In genomic region chr11:20592741-20593140, GRCh38 we compare ENCODE assay signal across 3 cellular contexts.
TF ChIP-seq lines count a peak whose summit lies in the region.

No MANE protein-coding gene starts in this region.

TF ChIP-seq in A549, 52 proteins besides CTCF, POLR2A, EP300 and RAD21:
- no peak for TF ChIP-seq HOXB5 (CRISPR knock-in tag; IDR thresholded peaks at IDR 0.05)
- TF ChIP-seq, protein P1, sequence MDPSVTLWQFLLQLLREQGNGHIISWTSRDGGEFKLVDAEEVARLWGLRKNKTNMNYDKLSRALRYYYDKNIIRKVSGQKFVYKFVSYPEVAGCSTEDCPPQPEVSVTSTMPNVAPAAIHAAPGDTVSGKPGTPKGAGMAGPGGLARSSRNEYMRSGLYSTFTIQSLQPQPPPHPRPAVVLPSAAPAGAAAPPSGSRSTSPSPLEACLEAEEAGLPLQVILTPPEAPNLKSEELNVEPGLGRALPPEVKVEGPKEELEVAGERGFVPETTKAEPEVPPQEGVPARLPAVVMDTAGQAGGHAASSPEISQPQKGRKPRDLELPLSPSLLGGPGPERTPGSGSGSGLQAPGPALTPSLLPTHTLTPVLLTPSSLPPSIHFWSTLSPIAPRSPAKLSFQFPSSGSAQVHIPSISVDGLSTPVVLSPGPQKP (IDR thresholded peaks at IDR 0.05; ENCODE audit: low read depth, low read length) = no peak
- TF ChIP-seq CBX2 (IDR thresholded peaks at IDR 0.05; ENCODE audit: borderline replicate concordance, low read depth) = no peak
- TF ChIP-seq, protein P2, sequence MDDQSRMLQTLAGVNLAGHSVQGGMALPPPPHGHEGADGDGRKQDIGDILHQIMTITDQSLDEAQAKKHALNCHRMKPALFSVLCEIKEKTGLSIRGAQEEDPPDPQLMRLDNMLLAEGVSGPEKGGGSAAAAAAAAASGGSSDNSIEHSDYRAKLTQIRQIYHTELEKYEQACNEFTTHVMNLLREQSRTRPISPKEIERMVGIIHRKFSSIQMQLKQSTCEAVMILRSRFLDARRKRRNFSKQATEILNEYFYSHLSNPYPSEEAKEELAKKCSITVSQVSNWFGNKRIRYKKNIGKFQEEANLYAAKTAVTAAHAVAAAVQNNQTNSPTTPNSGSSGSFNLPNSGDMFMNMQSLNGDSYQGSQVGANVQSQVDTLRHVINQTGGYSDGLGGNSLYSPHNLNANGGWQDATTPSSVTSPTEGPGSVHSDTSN (IDR thresholded peaks at IDR 0.05) = no peak
- no peak for TF ChIP-seq ZFP36 (IDR thresholded peaks at IDR 0.05; ENCODE audit: borderline replicate concordance, partially characterized antibody)
- TF ChIP-seq SREBF2 (IDR thresholded peaks at IDR 0.05) = no peak
- TF ChIP-seq CHD4 (IDR thresholded peaks at IDR 0.05; ENCODE audit: borderline replicate concordance) = no peak
- no peak for TF ChIP-seq FOSL2 (IDR thresholded peaks at IDR 0.05)
- no peak for TF ChIP-seq FOSL2 (CRISPR knock-in tag; IDR thresholded peaks at IDR 0.05)
- no peak for TF ChIP-seq SMC3 (IDR thresholded peaks at IDR 0.05)
- no peak for TF ChIP-seq KDM5A (IDR thresholded peaks at IDR 0.05)
- no peak for TF ChIP-seq JUN (IDR thresholded peaks at IDR 0.05)
- TF ChIP-seq NPAS2 (CRISPR knock-in tag; IDR thresholded peaks at IDR 0.05; ENCODE audit: borderline replicate concordance) = no peak
- no peak for TF ChIP-seq POLR2AphosphoS2 (conservative IDR thresholded peaks at IDR 0.05; ENCODE audit: low read length)
- TF ChIP-seq EHF (CRISPR knock-in tag; IDR thresholded peaks at IDR 0.05) = no peak
- TF ChIP-seq FOXS1 (CRISPR knock-in tag; IDR thresholded peaks at IDR 0.05) = no peak
- no peak for TF ChIP-seq KDM1A (IDR thresholded peaks at IDR 0.05; ENCODE audit: low read depth)
- TF ChIP-seq TFCP2L1 (CRISPR knock-in tag; IDR thresholded peaks at IDR 0.05) = no peak

TF ChIP-seq in GM23338, 12 proteins besides CTCF, POLR2A, EP300 and RAD21 (continues in another document):
- TF ChIP-seq EZH2phosphoT487 (IDR thresholded peaks at IDR 0.05; ENCODE audit: unreplicated experiment) (no peak), ZNF114 (CRISPR knock-in tag; IDR thresholded peaks at IDR 0.05) (no peak), JUNB (IDR thresholded peaks at IDR 0.05; ENCODE audit: unreplicated experiment) (no peak), EZH2 (IDR thresholded peaks at IDR 0.05; ENCODE audit: low read depth, unreplicated experiment) (no peak), NANOG (IDR thresholded peaks at IDR 0.05; ENCODE audit: borderline replicate concordance) (no peak), STAT1 (IDR thresholded peaks at IDR 0.05; ENCODE audit: unreplicated experiment) (no peak), POLR2AphosphoS5 (IDR thresholded peaks at IDR 0.05; ENCODE audit: low read depth) (no peak), REST (IDR thresholded peaks at IDR 0.05; ENCODE audit: unreplicated experiment) (no peak), ZNF331 (CRISPR knock-in tag; IDR thresholded peaks at IDR 0.05; ENCODE audit: low read depth) (no peak), CREB1 (CRISPR knock-in tag; IDR thresholded peaks at IDR 0.05; ENCODE audit: low read depth) (no peak)
- TF ChIP-seq, protein P3, sequence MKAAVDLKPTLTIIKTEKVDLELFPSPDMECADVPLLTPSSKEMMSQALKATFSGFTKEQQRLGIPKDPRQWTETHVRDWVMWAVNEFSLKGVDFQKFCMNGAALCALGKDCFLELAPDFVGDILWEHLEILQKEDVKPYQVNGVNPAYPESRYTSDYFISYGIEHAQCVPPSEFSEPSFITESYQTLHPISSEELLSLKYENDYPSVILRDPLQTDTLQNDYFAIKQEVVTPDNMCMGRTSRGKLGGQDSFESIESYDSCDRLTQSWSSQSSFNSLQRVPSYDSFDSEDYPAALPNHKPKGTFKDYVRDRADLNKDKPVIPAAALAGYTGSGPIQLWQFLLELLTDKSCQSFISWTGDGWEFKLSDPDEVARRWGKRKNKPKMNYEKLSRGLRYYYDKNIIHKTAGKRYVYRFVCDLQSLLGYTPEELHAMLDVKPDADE (IDR thresholded peaks at IDR 0.05) = no peak

TF ChIP-seq in GM12878, 131 proteins besides CTCF, POLR2A, EP300 and RAD21:
- no peak for TF ChIP-seq PAX5 (IDR thresholded peaks at IDR 0.05; ENCODE audit: borderline replicate concordance, low read depth, low read length)
- TF ChIP-seq FOXM1 (IDR thresholded peaks at IDR 0.05; ENCODE audit: low read depth, low read length) = no peak
- TF ChIP-seq LARP7 (IDR thresholded peaks at IDR 0.05) = no peak
- TF ChIP-seq, protein P4, sequence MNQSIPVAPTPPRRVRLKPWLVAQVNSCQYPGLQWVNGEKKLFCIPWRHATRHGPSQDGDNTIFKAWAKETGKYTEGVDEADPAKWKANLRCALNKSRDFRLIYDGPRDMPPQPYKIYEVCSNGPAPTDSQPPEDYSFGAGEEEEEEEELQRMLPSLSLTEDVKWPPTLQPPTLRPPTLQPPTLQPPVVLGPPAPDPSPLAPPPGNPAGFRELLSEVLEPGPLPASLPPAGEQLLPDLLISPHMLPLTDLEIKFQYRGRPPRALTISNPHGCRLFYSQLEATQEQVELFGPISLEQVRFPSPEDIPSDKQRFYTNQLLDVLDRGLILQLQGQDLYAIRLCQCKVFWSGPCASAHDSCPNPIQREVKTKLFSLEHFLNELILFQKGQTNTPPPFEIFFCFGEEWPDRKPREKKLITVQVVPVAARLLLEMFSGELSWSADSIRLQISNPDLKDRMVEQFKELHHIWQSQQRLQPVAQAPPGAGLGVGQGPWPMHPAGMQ (IDR thresholded peaks at IDR 0.05; ENCODE audit: borderline replicate concordance) = no peak
- TF ChIP-seq ZNF274 (IDR thresholded peaks at IDR 0.05; ENCODE audit: insufficient read depth, insufficient read length) = no peak
- no peak for TF ChIP-seq CBX5 (IDR thresholded peaks at IDR 0.05; ENCODE audit: low read depth)
- no peak for TF ChIP-seq TCF7 (IDR thresholded peaks at IDR 0.05; ENCODE audit: borderline replicate concordance)
- TF ChIP-seq BRCA1 (IDR thresholded peaks at IDR 0.05; ENCODE audit: low read depth, low read length) = no peak
- no peak for TF ChIP-seq ZNF24 (IDR thresholded peaks at IDR 0.05)
- TF ChIP-seq WRNIP1 (IDR thresholded peaks at IDR 0.05; ENCODE audit: borderline replicate concordance, low read depth, low read length) = no peak
- TF ChIP-seq SMAD1 (IDR thresholded peaks at IDR 0.05; ENCODE audit: low read depth, partially characterized antibody) = no peak
- no peak for TF ChIP-seq SUPT20H (IDR thresholded peaks at IDR 0.05; ENCODE audit: borderline replicate concordance, control insufficient read depth, low read depth, low read length)
- TF ChIP-seq RCOR1 (conservative IDR thresholded peaks at IDR 0.05; ENCODE audit: low read depth, low read length) = no peak
- TF ChIP-seq NFXL1 (IDR thresholded peaks at IDR 0.05; ENCODE audit: borderline replicate concordance) = no peak
- no peak for TF ChIP-seq CBFB (IDR thresholded peaks at IDR 0.05; ENCODE audit: low read depth)
- no peak for TF ChIP-seq STAT1 (conservative IDR thresholded peaks at IDR 0.05)
- TF ChIP-seq ATF7 (IDR thresholded peaks at IDR 0.05; ENCODE audit: low read depth) = no peak
- TF ChIP-seq HCFC1 (IDR thresholded peaks at IDR 0.05; ENCODE audit: low read length) = no peak
